16 cellular contexts compared by ENCODE assay signal in the genomic region with DNA sequence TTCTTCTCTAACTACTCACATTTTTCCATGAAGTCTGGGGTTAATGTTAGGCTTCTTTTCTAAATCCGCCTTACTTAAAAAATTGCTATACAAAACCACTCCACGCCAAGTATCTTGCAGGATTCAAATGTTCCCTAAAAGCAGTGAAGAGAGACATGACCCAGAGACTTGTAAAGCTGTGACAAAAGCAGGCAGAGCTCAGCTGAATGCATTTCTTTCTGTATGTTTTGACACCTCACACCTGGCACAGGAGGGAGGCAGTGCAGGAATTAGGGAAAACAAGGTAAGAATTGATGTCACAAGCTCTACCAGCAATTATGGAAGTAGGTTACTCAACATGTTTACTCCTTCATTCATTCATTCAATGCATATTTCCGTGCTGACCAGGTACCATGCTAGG.
DNase-seq lines count a peak whose midpoint lies in the region; ATAC-seq and TF ChIP-seq lines count a peak whose summit lies in the region.
"Had no signal": no experiment of that assay in that cellular context is flagged by ENCODE, and none has a peak within 500 bp of the region (broad histone marks: within the 10 kb centered on the region; RNA-seq: fewer than 3 reads in every experiment).

No MANE protein-coding gene starts in this region.

- TF ChIP-seq CTCF in BE2C (IDR thresholded peaks at IDR 0.05; ENCODE audit: low read depth, low read length): no peak
- no peak for TF ChIP-seq CTCF in H9 (conservative IDR thresholded peaks at IDR 0.05)

- H3K27me3 Mint-ChIP-seq in activated naive CD4-positive, alpha-beta T cell treated with anti-CD3 and anti-CD28 coated beads for 36 hours (ENCODE audit: low read depth): no peaks in the 10 kb centered on the region
- no peaks in the 10 kb centered on the region for H3K27me3 Mint-ChIP-seq in T-cell
- no peaks in the 10 kb centered on the region for H3K27me3 Mint-ChIP-seq in activated naive CD8-positive, alpha-beta T cell treated with anti-CD3 and anti-CD28 coated beads, Interleukin-2, amount 50 U/mL, for 24 hours
- no peaks in the 10 kb centered on the region; the same call in 1 of the 2 replicates for H3K27me3 Mint-ChIP-seq in H9 (ENCODE audit: low read depth)

- no peak overlapping the region for H3K4ac ChIP-seq in H9 (ENCODE audit: low read depth, low read length)

- peak overlapping the region; percentile 76 for H3K27ac Mint-ChIP-seq in activated naive CD4-positive, alpha-beta T cell treated with anti-CD3 and anti-CD28 coated beads for 36 hours
- H3K27ac Mint-ChIP-seq in T-cell: peak overlapping the region; percentile 79 to 95
- H3K27ac Mint-ChIP-seq in activated naive CD8-positive, alpha-beta T cell treated with anti-CD3 and anti-CD28 coated beads, Interleukin-2, amount 50 U/mL, for 24 hours: peak overlapping the region; percentile 8
- H3K27ac Mint-ChIP-seq in H9: no peak overlapping the region

- no peak overlapping the region for H3K14ac ChIP-seq in H9 (ENCODE audit: insufficient read depth, low read length)

- H3K27ac ChIP-seq in rectal smooth muscle tissue (ENCODE audit: low read depth, low read length) (peak overlapping the region; percentile 66), H9 (ENCODE audit: insufficient read length, low read depth, low read length) (no peak overlapping the region)
- H3K27ac ChIP-seq: BLaER1 treated with 17β-estradiol and CSF1 and Interleukin-3, amounts not matched to agents 10 nM and 100 nM; Peyer's patch had no signal

- H2AFZ ChIP-seq in H9 (ENCODE audit: low read length): no peak overlapping the region

- H2AK5ac ChIP-seq in H9 (ENCODE audit: insufficient read length, low read length): no peak overlapping the region

- no peak overlapping the region for H2BK12ac ChIP-seq in H9 (ENCODE audit: insufficient read length, low read depth, low read length)

- H3K4me2 ChIP-seq in H9 (ENCODE audit: insufficient read depth, insufficient read length, low read length): no peak overlapping the region
- H3K4me2 ChIP-seq: BLaER1 treated with 17β-estradiol and CSF1 and Interleukin-3, amounts not matched to agents 10 nM and 100 nM had no signal

- DNase-seq in activated naive CD4-positive, alpha-beta T cell treated with anti-CD3 and anti-CD28 coated beads for 36 hours: no peak
- no peak for DNase-seq in activated naive CD4-positive, alpha-beta T cell treated with Interleukin-2 at 50 U/mL for 16 hours
- DNase-seq in T-cell (no peak), BE2C (no peak), H9 (no peak)
- no peak for DNase-seq in activated naive CD8-positive, alpha-beta T cell treated with anti-CD3 and anti-CD28 coated beads, Interleukin-2, amount 50 U/mL, for 24 hours
- DNase-seq: DMS53, MG63, NCI-H1694 treated with DMSO at 0.1 percent for 48 hours, NCI-H2081 treated with DMSO at 0.1 percent for 48 hours, NCI-H446, NCI-H526, Peyer's patch had no signal

- CTCF ChIA-PET in activated naive CD4-positive, alpha-beta T cell treated with anti-CD3 and anti-CD28 coated beads for 36 hours (lab: Charles Lee): interaction anchor here (1.0 to 4.4 kb wide), 4 partner anchors 14 to 378 kb away, joined by 3 to 24 read pairs (median 6); no protein-coding TSS in a partner anchor
- CTCF ChIA-PET in T-cell (lab: Charles Lee): interaction anchor here in 1 of 2 donors (1.0 kb wide), 1 partner anchor 377 kb away, joined by 3 read pairs; no protein-coding TSS in a partner anchor

- no peak overlapping the region for H4K91ac ChIP-seq in H9 (ENCODE audit: insufficient read length, low read depth, low read length)

- no peak overlapping the region for H2BK15ac ChIP-seq in H9 (ENCODE audit: low read depth, low read length)

- no peak overlapping the region for H3K4me3 Mint-ChIP-seq in activated naive CD4-positive, alpha-beta T cell treated with anti-CD3 and anti-CD28 coated beads for 36 hours
- H3K4me3 Mint-ChIP-seq in T-cell: peak overlapping the region in 1 of 3 donors; percentile 34
- no peak overlapping the region for H3K4me3 Mint-ChIP-seq in activated naive CD8-positive, alpha-beta T cell treated with anti-CD3 and anti-CD28 coated beads, Interleukin-2, amount 50 U/mL, for 24 hours
- no peak overlapping the region for H3K4me3 Mint-ChIP-seq in H9

- H3K36me3 ChIP-seq in rectal smooth muscle tissue (ENCODE audit: control insufficient read depth, insufficient read depth, low read length): no peaks in the 10 kb centered on the region
- no peaks in the 10 kb centered on the region for H3K36me3 ChIP-seq in BE2C
- H3K36me3 ChIP-seq: BLaER1 treated with 17β-estradiol and CSF1 and Interleukin-3, amounts not matched to agents 10 nM and 100 nM; MG63; Peyer's patch had no signal

- peaks cover 25% of the 10 kb centered on the region for H3K4me1 ChIP-seq in rectal smooth muscle tissue (ENCODE audit: control insufficient read depth, insufficient read depth, low read length)
- no peaks in the 10 kb centered on the region for H3K4me1 ChIP-seq in BE2C
- H3K4me1 ChIP-seq in H9 (ENCODE audit: insufficient read depth, low read length): no peaks in the 10 kb centered on the region

- H3K9me3 ChIP-seq in BE2C: no peaks in the 10 kb centered on the region
- H3K9me3 ChIP-seq in H9 (ENCODE audit: control insufficient read depth, low read depth, low read length): no peaks in the 10 kb centered on the region
- H3K9me3 ChIP-seq: MG63, Peyer's patch had no signal

- H3K27me3 ChIP-seq in rectal smooth muscle tissue (ENCODE audit: control insufficient read depth, insufficient read depth, low read length) (no peaks in the 10 kb centered on the region), BE2C (no peaks in the 10 kb centered on the region; the same call in none of the 2 replicates), H9 (ENCODE audit: insufficient read depth, low read length) (no peaks in the 10 kb centered on the region)
- H3K27me3 ChIP-seq: BLaER1 treated with 17β-estradiol and CSF1 and Interleukin-3, amounts not matched to agents 10 nM and 100 nM; MG63; Peyer's patch had no signal

- no peaks in the 10 kb centered on the region for H3K79me1 ChIP-seq in H9 (ENCODE audit: insufficient read depth, low read depth, low read length, poor library complexity, severe bottlenecking)

- H3K9me3 Mint-ChIP-seq in activated naive CD4-positive, alpha-beta T cell treated with anti-CD3 and anti-CD28 coated beads for 36 hours: peaks cover under 1% of the 10 kb centered on the region
- H3K9me3 Mint-ChIP-seq in T-cell (no peaks in the 10 kb centered on the region), H9 (peaks cover 0 to 2% of the 10 kb centered on the region in 2 experiments; a peak in 2 of 5 replicates)
- peaks cover 16% of the 10 kb centered on the region for H3K9me3 Mint-ChIP-seq in activated naive CD8-positive, alpha-beta T cell treated with anti-CD3 and anti-CD28 coated beads, Interleukin-2, amount 50 U/mL, for 24 hours

- H3K4me3 ChIP-seq in rectal smooth muscle tissue (ENCODE audit: low read length) (no peak overlapping the region), BE2C (ENCODE audit: low read depth, low read length) (no peak overlapping the region)
- H3K4me3 ChIP-seq: BLaER1 treated with 17β-estradiol and CSF1 and Interleukin-3, amounts not matched to agents 10 nM and 100 nM; MG63; Peyer's patch had no signal

- intact Hi-C loops in activated naive CD4-positive, alpha-beta T cell treated with anti-CD3 and anti-CD28 coated beads for 36 hours (cut with micrococcal nuclease): loop anchor here (5.0 to 10.0 kb wide), 5 partner anchors 226 to 866 kb away; a partner anchor contains a TSS

- H3K36me3 Mint-ChIP-seq in activated naive CD4-positive, alpha-beta T cell treated with anti-CD3 and anti-CD28 coated beads for 36 hours (ENCODE audit: low read depth): peaks cover 4% of the 10 kb centered on the region
- H3K36me3 Mint-ChIP-seq in T-cell (peaks cover under 1% of the 10 kb centered on the region), H9 (ENCODE audit: insufficient read depth in 1 of 3, low read depth in 3 of 3) (no peaks in the 10 kb centered on the region)
- peaks cover 10% of the 10 kb centered on the region for H3K36me3 Mint-ChIP-seq in activated naive CD8-positive, alpha-beta T cell treated with anti-CD3 and anti-CD28 coated beads, Interleukin-2, amount 50 U/mL, for 24 hours (ENCODE audit: low read depth)

- H3K4me1 Mint-ChIP-seq in activated naive CD4-positive, alpha-beta T cell treated with anti-CD3 and anti-CD28 coated beads for 36 hours (ENCODE audit: low read depth): peaks cover 89% of the 10 kb centered on the region
- peaks cover 77 to 85% (median 81%) of the 10 kb centered on the region in 3 donors for H3K4me1 Mint-ChIP-seq in T-cell
- H3K4me1 Mint-ChIP-seq in activated naive CD8-positive, alpha-beta T cell treated with anti-CD3 and anti-CD28 coated beads, Interleukin-2, amount 50 U/mL, for 24 hours: peaks cover 87% of the 10 kb centered on the region
- peaks cover 6 to 7% of the 10 kb centered on the region in 2 experiments for H3K4me1 Mint-ChIP-seq in H9

- no CpG with 5 or more reads among the region's 3 CpGs for WGBS in H9 (ENCODE audit: extremely low coverage, insufficient read length, low lambda C conversion rate)

- no peak overlapping the region for H3K18ac ChIP-seq in H9 (ENCODE audit: insufficient read length, low read depth, low read length)

- H3K56ac ChIP-seq in H9 (ENCODE audit: insufficient read length, low read depth, low read length): no peak overlapping the region

- POLR2A ChIA-PET in T-cell (lab: Charles Lee): no interaction called here

- H4K8ac ChIP-seq in H9 (replicated peaks; ENCODE audit: insufficient read length, low read depth, low read length): no peak overlapping the region

- no peak overlapping the region for H3K9ac ChIP-seq in rectal smooth muscle tissue (ENCODE audit: low read length)
- H3K9ac ChIP-seq in H9 (ENCODE audit: extremely low read depth, insufficient read length, low read length): no peak overlapping the region
- H3K9ac ChIP-seq: BLaER1 treated with 17β-estradiol and CSF1 and Interleukin-3, amounts not matched to agents 10 nM and 100 nM had no signal

- H2BK5ac ChIP-seq in H9 (ENCODE audit: insufficient read length, low read length): no peak overlapping the region

- H2BK20ac ChIP-seq in H9 (ENCODE audit: low read depth, low read length, poor library complexity, severe bottlenecking): no peak overlapping the region

- H3K79me2 ChIP-seq in H9 (ENCODE audit: insufficient read depth, low read length): no peaks in the 10 kb centered on the region

- no peak overlapping the region for H3T11ph ChIP-seq in H9 (ENCODE audit: low read length)

- H4K5ac ChIP-seq in H9 (ENCODE audit: insufficient read length, low read depth, low read length): no peak overlapping the region

- H2BK120ac ChIP-seq in H9 (ENCODE audit: low read depth, low read length, poor library complexity, severe bottlenecking): no peak overlapping the region

- no peaks in the 10 kb centered on the region for H3K23me2 ChIP-seq in H9 (ENCODE audit: insufficient read length, low read depth, low read length, poor library complexity, severe bottlenecking)

- H3K23ac ChIP-seq in H9 (ENCODE audit: insufficient read length, low read depth, low read length): no peak overlapping the region

- H4K20me1 ChIP-seq in H9 (ENCODE audit: control insufficient read depth, insufficient read depth, insufficient read length): no peaks in the 10 kb centered on the region
- H4K20me1 ChIP-seq: BLaER1 treated with 17β-estradiol and CSF1 and Interleukin-3, amounts not matched to agents 10 nM and 100 nM had no signal

- ATAC-seq in T-cell (replicated peaks in 1 of 4) (no peak), GM19455 (IDR thresholded peaks at IDR 0.05; ENCODE audit: unreplicated experiment) (no peak)
- no peak for ATAC-seq in activated naive CD8-positive, alpha-beta T cell treated with anti-CD3 and anti-CD28 coated beads, Interleukin-2, amount 50 U/mL, for 24 hours

Comparison
In these comparisons a context has a peak if more than half of its experiments do, and no peak if none do; other contexts are left out.
1. H3K27ac Mint-ChIP-seq: peak in activated naive CD4-positive, alpha-beta T cell treated with anti-CD3 and anti-CD28 coated beads for 36 hours (single experiment), T-cell (2 of 2) and activated naive CD8-positive, alpha-beta T cell treated with anti-CD3 and anti-CD28 coated beads, Interleukin-2, amount 50 U/mL, for 24 hours (single experiment); none in H9 (0 of 3).